Comparison of ENCODE assay signal across 21 cellular contexts in genomic region chr4:101050088-101050835, GRCh38.
A peak's percentile ranks its signal among the peaks of the same experiment; 100 is the strongest.
DNase-seq lines count a peak whose midpoint lies in the region; ATAC-seq and TF ChIP-seq lines count a peak whose summit lies in the region.
"Had no signal": no experiment of that assay in that cellular context is flagged by ENCODE, and none has a peak within 500 bp of the region (broad histone marks: within the 10 kb centered on the region; RNA-seq: fewer than 3 reads in every experiment).

No MANE protein-coding gene starts in this region.

- H3K4me1 Mint-ChIP-seq in activated CD4-positive, alpha-beta T cell treated with anti-CD3 and anti-CD28 coated beads for 36 hours: peaks cover 13% of the 10 kb centered on the region
- peaks cover 4 to 19% of the 10 kb centered on the region in 2 donors for H3K4me1 Mint-ChIP-seq in natural killer cell treated with Interleukin-12 subunit alpha and Interleukin-12 subunit beta and Interleukin-15 and Interleukin-18, amount 100 ng/mL, for 72 hours (ENCODE audit: low read depth in 2 of 2)
- H3K4me1 Mint-ChIP-seq in natural killer cell (peaks cover 13 to 17% of the 10 kb centered on the region in 2 donors), nephron progenitor cell (peaks cover 7% of the 10 kb centered on the region)
- no peaks in the 10 kb centered on the region for H3K4me1 Mint-ChIP-seq in stimulated activated naive CD8-positive, alpha-beta T cell treated with anti-CD3 and anti-CD28 coated beads, Interleukin-15, amount 100 ng/mL, for 72 hours
- H3K4me1 Mint-ChIP-seq in T-helper 2 cell treated with Interferon-gamma antibody and Interleukin-4, amounts not matched to agents 5 μg/mL and 100 μg/mL, for 36 hours (ENCODE audit: low read depth): no peaks in the 10 kb centered on the region

- no peak overlapping the region for H3K4me3 Mint-ChIP-seq in activated CD4-positive, alpha-beta T cell treated with anti-CD3 and anti-CD28 coated beads for 36 hours
- peak overlapping the region; percentile 45 for H3K4me3 Mint-ChIP-seq in natural killer cell treated with Interleukin-12 subunit alpha and Interleukin-12 subunit beta and Interleukin-15 and Interleukin-18, amount 100 ng/mL, for 72 hours
- no peak overlapping the region for H3K4me3 Mint-ChIP-seq in natural killer cell
- H3K4me3 Mint-ChIP-seq in nephron progenitor cell: no peak overlapping the region
- H3K4me3 Mint-ChIP-seq in stimulated activated naive CD8-positive, alpha-beta T cell treated with anti-CD3 and anti-CD28 coated beads, Interleukin-15, amount 100 ng/mL, for 72 hours: no peak overlapping the region
- no peak overlapping the region for H3K4me3 Mint-ChIP-seq in T-helper 2 cell treated with Interferon-gamma antibody and Interleukin-4, amounts not matched to agents 5 μg/mL and 100 μg/mL, for 36 hours
- H3K4me3 Mint-ChIP-seq: CD4-positive, CD25-positive, alpha-beta regulatory T cell had no signal

- POLR2A ChIA-PET in activated CD4-positive, alpha-beta T cell treated with anti-CD3 and anti-CD28 coated beads for 36 hours (lab: Charles Lee): interaction anchor here (1.0 kb wide), 1 partner anchor 30 kb away, joined by 3 read pairs; no protein-coding TSS in a partner anchor

- intact Hi-C loops in activated CD4-positive, alpha-beta T cell treated with anti-CD3 and anti-CD28 coated beads for 36 hours (cut with DNase I, micrococcal nuclease): no loop called here
- intact Hi-C loops in natural killer cell (cut with micrococcal nuclease): no loop called here

- ATAC-seq in activated CD4-positive, alpha-beta T cell treated with anti-CD3 and anti-CD28 coated beads for 36 hours: peak; percentile 83
- peak in 1 of 2 donors; percentile 81 for ATAC-seq in natural killer cell treated with Interleukin-12 subunit alpha and Interleukin-12 subunit beta and Interleukin-15 and Interleukin-18, amount 100 ng/mL, for 72 hours
- no peak for ATAC-seq in natural killer cell
- ATAC-seq in stimulated activated naive CD8-positive, alpha-beta T cell treated with anti-CD3 and anti-CD28 coated beads, Interleukin-15, amount 100 ng/mL, for 72 hours: peak; percentile 28
- no peak for ATAC-seq in GM19035 (IDR thresholded peaks at IDR 0.05; ENCODE audit: unreplicated experiment)
- ATAC-seq: GM12878, HepG2, PC-3 had no signal

- CTCF ChIA-PET in activated CD4-positive, alpha-beta T cell treated with anti-CD3 and anti-CD28 coated beads for 36 hours (lab: Charles Lee): interaction anchor here (0.5 to 1.1 kb wide), 2 partner anchors 8 to 383 kb away, joined by 3 read pairs; no protein-coding TSS in a partner anchor

- no peaks in the 10 kb centered on the region for H3K27me3 Mint-ChIP-seq in activated CD4-positive, alpha-beta T cell treated with anti-CD3 and anti-CD28 coated beads for 36 hours
- H3K27me3 Mint-ChIP-seq in natural killer cell treated with Interleukin-12 subunit alpha and Interleukin-12 subunit beta and Interleukin-15 and Interleukin-18, amount 100 ng/mL, for 72 hours: no peaks in the 10 kb centered on the region
- H3K27me3 Mint-ChIP-seq in natural killer cell (ENCODE audit: low read depth in 2 of 2) (no peaks in the 10 kb centered on the region), nephron progenitor cell (ENCODE audit: low read depth, poor library complexity) (no peaks in the 10 kb centered on the region)
- no peaks in the 10 kb centered on the region for H3K27me3 Mint-ChIP-seq in stimulated activated naive CD8-positive, alpha-beta T cell treated with anti-CD3 and anti-CD28 coated beads, Interleukin-15, amount 100 ng/mL, for 72 hours
- no peaks in the 10 kb centered on the region for H3K27me3 Mint-ChIP-seq in T-helper 2 cell treated with Interferon-gamma antibody and Interleukin-4, amounts not matched to agents 5 μg/mL and 100 μg/mL, for 36 hours (ENCODE audit: low read depth)
- H3K27me3 Mint-ChIP-seq: CD4-positive, CD25-positive, alpha-beta regulatory T cell had no signal

- no peak for TF ChIP-seq CTCF in natural killer cell (IDR thresholded peaks at IDR 0.05)
- no peak for TF ChIP-seq CTCF in nephron progenitor cell (IDR thresholded peaks at IDR 0.05)

- H3K36me3 Mint-ChIP-seq in activated CD4-positive, alpha-beta T cell treated with anti-CD3 and anti-CD28 coated beads for 36 hours (ENCODE audit: low read depth): no peaks in the 10 kb centered on the region
- H3K36me3 Mint-ChIP-seq in natural killer cell treated with Interleukin-12 subunit alpha and Interleukin-12 subunit beta and Interleukin-15 and Interleukin-18, amount 100 ng/mL, for 72 hours: peaks cover 9% of the 10 kb centered on the region
- H3K36me3 Mint-ChIP-seq in natural killer cell (peaks cover 2% of the 10 kb centered on the region), nephron progenitor cell (ENCODE audit: low read depth) (no peaks in the 10 kb centered on the region)
- H3K36me3 Mint-ChIP-seq in T-helper 2 cell treated with Interferon-gamma antibody and Interleukin-4, amounts not matched to agents 5 μg/mL and 100 μg/mL, for 36 hours (ENCODE audit: low read depth): no peaks in the 10 kb centered on the region

- DNase-seq in activated CD4-positive, alpha-beta T cell treated with anti-CD3 and anti-CD28 coated beads for 36 hours: no peak
- DNase-seq in activated CD4-positive, alpha-beta T cell treated with anti-CD3 and anti-CD28 coated beads for 48 hours: no peak
- no peak for DNase-seq in natural killer cell treated with Interleukin-12 subunit alpha and Interleukin-12 subunit beta and Interleukin-15 and Interleukin-18, amount 100 ng/mL, for 72 hours (ENCODE audit: low spot score)
- DNase-seq in natural killer cell: no peak
- no peak for DNase-seq in nephron progenitor cell
- no peak for DNase-seq in stimulated activated naive CD8-positive, alpha-beta T cell treated with anti-CD3 and anti-CD28 coated beads, Interleukin-15, amount 100 ng/mL, for 72 hours
- no peak for DNase-seq in T-helper 2 cell treated with Interferon-gamma antibody and Interleukin-4, amounts not matched to agents 5 μg/mL and 100 μg/mL, for 36 hours (ENCODE audit: low spot score)
- DNase-seq: 8988T; CD4-positive, CD25-positive, alpha-beta regulatory T cell; COR-L47; GF-D8; KBM-7; NCI-H1105; NCI-H2081; NCI-H226; PC-3; RPMI8226; SHP77 treated with DMSO at 0.1 percent for 48 hours had no signal

- H3K27ac Mint-ChIP-seq in activated CD4-positive, alpha-beta T cell treated with anti-CD3 and anti-CD28 coated beads for 36 hours: no peak overlapping the region
- H3K27ac Mint-ChIP-seq in natural killer cell treated with Interleukin-12 subunit alpha and Interleukin-12 subunit beta and Interleukin-15 and Interleukin-18, amount 100 ng/mL, for 72 hours: peak overlapping the region in 1 of 2 donors; percentile 73
- peak overlapping the region in 1 of 2 donors; percentile 20 for H3K27ac Mint-ChIP-seq in natural killer cell
- peak overlapping the region; percentile 50 for H3K27ac Mint-ChIP-seq in nephron progenitor cell
- no peak overlapping the region for H3K27ac Mint-ChIP-seq in stimulated activated naive CD8-positive, alpha-beta T cell treated with anti-CD3 and anti-CD28 coated beads, Interleukin-15, amount 100 ng/mL, for 72 hours
- no peak overlapping the region for H3K27ac Mint-ChIP-seq in T-helper 2 cell treated with Interferon-gamma antibody and Interleukin-4, amounts not matched to agents 5 μg/mL and 100 μg/mL, for 36 hours
- H3K27ac Mint-ChIP-seq: CD4-positive, CD25-positive, alpha-beta regulatory T cell had no signal

- no peaks in the 10 kb centered on the region for H3K9me3 Mint-ChIP-seq in activated CD4-positive, alpha-beta T cell treated with anti-CD3 and anti-CD28 coated beads for 36 hours (ENCODE audit: low read depth)
- H3K9me3 Mint-ChIP-seq in natural killer cell treated with Interleukin-12 subunit alpha and Interleukin-12 subunit beta and Interleukin-15 and Interleukin-18, amount 100 ng/mL, for 72 hours: no peaks in the 10 kb centered on the region
- H3K9me3 Mint-ChIP-seq in natural killer cell (no peaks in the 10 kb centered on the region), nephron progenitor cell (no peaks in the 10 kb centered on the region)
- no peaks in the 10 kb centered on the region for H3K9me3 Mint-ChIP-seq in stimulated activated naive CD8-positive, alpha-beta T cell treated with anti-CD3 and anti-CD28 coated beads, Interleukin-15, amount 100 ng/mL, for 72 hours
- H3K9me3 Mint-ChIP-seq in T-helper 2 cell treated with Interferon-gamma antibody and Interleukin-4, amounts not matched to agents 5 μg/mL and 100 μg/mL, for 36 hours: no peaks in the 10 kb centered on the region

Comparison
In these comparisons a context has a peak if more than half of its experiments do, and no peak if none do; other contexts are left out.
1. ATAC-seq: peak in activated CD4-positive, alpha-beta T cell treated with anti-CD3 and anti-CD28 coated beads for 36 hours (single experiment) and stimulated activated naive CD8-positive, alpha-beta T cell treated with anti-CD3 and anti-CD28 coated beads, Interleukin-15, amount 100 ng/mL, for 72 hours (single experiment); none in natural killer cell (0 of 3) and GM19035 (single experiment).